ENCODE assay signal across 1 cellular context in the genomic region with DNA sequence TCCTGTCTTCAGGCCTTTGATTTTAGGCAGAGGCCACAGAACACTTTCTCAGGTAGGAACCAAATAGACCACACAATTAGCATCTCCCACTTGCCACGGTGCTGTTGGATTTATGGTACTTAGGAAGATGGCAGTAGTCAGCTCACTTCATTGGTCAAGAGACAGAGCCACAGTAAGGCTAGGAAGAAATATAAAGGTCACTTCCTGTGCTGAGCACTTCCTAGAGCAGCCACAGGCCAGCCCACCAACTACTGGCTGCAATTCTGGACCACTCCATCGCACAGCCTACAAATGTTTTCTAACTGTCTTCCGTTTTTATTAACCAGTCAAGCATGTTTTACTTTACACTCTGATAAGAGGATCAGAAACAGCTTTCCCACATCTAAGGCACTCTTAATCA.
TF ChIP-seq lines count a peak whose summit lies in the region.

No MANE protein-coding gene starts in this region.

TF ChIP-seq in A549, 52 proteins besides CTCF, POLR2A, EP300 and RAD21:
- TF ChIP-seq FOXS1 (CRISPR knock-in tag; IDR thresholded peaks at IDR 0.05) (no peak), HES2 (IDR thresholded peaks at IDR 0.05) (no peak), SMC3 (IDR thresholded peaks at IDR 0.05) (no peak), MAX (IDR thresholded peaks at IDR 0.05) (no peak), TFCP2L1 (CRISPR knock-in tag; IDR thresholded peaks at IDR 0.05) (no peak), GATA3 (IDR thresholded peaks at IDR 0.05; ENCODE audit: borderline replicate concordance) (no peak), ESRRA (IDR thresholded peaks at IDR 0.05; ENCODE audit: borderline replicate concordance, low read length) (no peak), MAFK (IDR thresholded peaks at IDR 0.05; ENCODE audit: partially characterized antibody) (no peak), ZSCAN20 (CRISPR knock-in tag; IDR thresholded peaks at IDR 0.05) (no peak), NR3C1 (IDR thresholded peaks at IDR 0.05) (no peak), HOXB5 (CRISPR knock-in tag; IDR thresholded peaks at IDR 0.05) (no peak), PHF8 (IDR thresholded peaks at IDR 0.05; ENCODE audit: borderline replicate concordance, low read depth) (no peak), CHD2 (IDR thresholded peaks at IDR 0.05; ENCODE audit: low read length, partially characterized antibody) (no peak), USF2 (IDR thresholded peaks at IDR 0.05) (no peak), KDM1A (IDR thresholded peaks at IDR 0.05; ENCODE audit: low read depth) (no peak), CBX2 (IDR thresholded peaks at IDR 0.05; ENCODE audit: borderline replicate concordance, low read depth) (no peak)
